8 cellular contexts compared by ENCODE assay signal in genomic region chr14:104876251-104876699, GRCh38. TPM values are rescaled to one million over a fixed set of nuclear protein-coding genes. Genes with fewer than 3 reads are reported as not detected.
DNase-seq lines count a peak whose midpoint lies in the region; ATAC-seq and TF ChIP-seq lines count a peak whose summit lies in the region.

No MANE protein-coding gene starts in this region.

- intact Hi-C loops in Calu3 (cut with micrococcal nuclease; ENCODE audit: unreplicated experiment), result no loop called here

- H3K18ac ChIP-seq in mesendoderm (ENCODE audit: low read length), result no peak overlapping the region

- no TSS peak for BruUV-seq in Calu3 (replicated peaks; lab: Mats Ljungman, UMichigan)

- H3K36me3 ChIP-seq in mesendoderm (ENCODE audit: control insufficient read depth, insufficient read depth, low read length), result no peaks in the 10 kb centered on the region

- DNase-seq in Calu3 (peak; percentile 30), LoVo (ENCODE audit: low spot score) (peak; percentile 1), amniotic epithelial cell (ENCODE audit: low read depth) (peak; percentile 34), mesendoderm (peak; percentile 71), NCI-H1694 (lab: John Stamatoyannopoulos, UW) (no peak), ureter (ENCODE audit: low spot score) (no peak)

- no peak overlapping the region for H3K4me3 Mint-ChIP-seq in Calu3 (ENCODE audit: low read depth, unreplicated experiment)

- H3K79me1 ChIP-seq in mesendoderm (ENCODE audit: low read length), result peaks cover 8% of the 10 kb centered on the region

- peaks cover 2% of the 10 kb centered on the region for H3K4me1 ChIP-seq in mesendoderm (ENCODE audit: control insufficient read depth, low read depth, low read length)

- no peak overlapping the region for H4K8ac ChIP-seq in mesendoderm (ENCODE audit: low read depth, low read length)

- no peak overlapping the region for H4K5ac ChIP-seq in mesendoderm (ENCODE audit: low read length)

- no peak overlapping the region for H3K56ac ChIP-seq in mesendoderm (ENCODE audit: low read length)

- H2AK5ac ChIP-seq in mesendoderm (ENCODE audit: low read length), result no peak overlapping the region

- no peak overlapping the region for H3K9ac ChIP-seq in mesendoderm (ENCODE audit: low read length)

- no peaks in the 10 kb centered on the region for H3K9me3 Mint-ChIP-seq in Calu3 (ENCODE audit: low read depth, unreplicated experiment)

- no peak overlapping the region for H3K4me2 ChIP-seq in mesendoderm (ENCODE audit: low read length)

- no peak overlapping the region for H2BK15ac ChIP-seq in mesendoderm (replicated peaks; ENCODE audit: low read depth)

- no peaks in the 10 kb centered on the region for H3K27me3 ChIP-seq in mesendoderm (ENCODE audit: insufficient read depth, low read length, poor library complexity)

- H3K4me3 ChIP-seq in mesendoderm (ENCODE audit: low read length), result no peak overlapping the region

- H3K4me1 Mint-ChIP-seq in Calu3 (ENCODE audit: low read depth, unreplicated experiment), result peaks cover 22% of the 10 kb centered on the region

- H3K4ac ChIP-seq in mesendoderm (ENCODE audit: low read depth, low read length), result no peak overlapping the region

- no peak overlapping the region for H3K23ac ChIP-seq in mesendoderm (ENCODE audit: low read length)

- no peak overlapping the region for H2BK120ac ChIP-seq in mesendoderm (ENCODE audit: low read depth, low read length)

- H3K27me3 Mint-ChIP-seq in Calu3 (ENCODE audit: unreplicated experiment), result no peaks in the 10 kb centered on the region

- peaks cover 38% of the 10 kb centered on the region for H3K36me3 Mint-ChIP-seq in Calu3 (ENCODE audit: insufficient read depth, unreplicated experiment)

- TF ChIP-seq CTCF in Calu3 (IDR thresholded peaks at IDR 0.05; ENCODE audit: unreplicated experiment), result no peak

- no peak overlapping the region for H2BK5ac ChIP-seq in mesendoderm (ENCODE audit: low read length)

- no peak for ATAC-seq in GM18870 (IDR thresholded peaks at IDR 0.05; ENCODE audit: unreplicated experiment)
- no peak for ATAC-seq in GM21528 (IDR thresholded peaks at IDR 0.05; ENCODE audit: low FRiP score, unreplicated experiment)

- CTCF ChIA-PET in Calu3 (lab: Charles Lee), result interaction anchor here (0.6 to 1.1 kb wide), 2 partner anchors 10 to 1195 kb away, joined by 3 to 4 read pairs; no protein-coding TSS in a partner anchor

- H3K79me2 ChIP-seq in mesendoderm (ENCODE audit: control insufficient read depth, insufficient read depth, low read length), result no peaks in the 10 kb centered on the region

- no peak overlapping the region for H3K27ac Mint-ChIP-seq in Calu3 (ENCODE audit: unreplicated experiment)

- no CpG with 5 or more reads among the region's 8 CpGs for WGBS in mesendoderm (ENCODE audit: extremely low coverage, insufficient coverage, low lambda C conversion rate)

- H3K27ac ChIP-seq in mesendoderm (ENCODE audit: low read depth, low read length), result no peak overlapping the region

RNA-seq across cellular contexts. Expression of gene CEP170B, which starts 11.2 kb away (rescaled TPM):
- total RNA-seq in Calu3 (2022), result 60.2 and 67.6 TPM in 2 replicates
- polyA plus RNA-seq in mesendoderm (2013, experiment 1 of 2), result 14.9 TPM
- 14.7 TPM for polyA plus RNA-seq in mesendoderm (2013, experiment 2 of 2)
- total RNA-seq in ureter, result 42.2 TPM

RNA-seq across cellular contexts. Expression of gene PLD4, which starts 48.4 kb away (rescaled TPM):
- total RNA-seq in Calu3 (2022), result 0.09 and 0.12 TPM in 2 replicates
- not detected for polyA plus RNA-seq in mesendoderm (2013, experiment 1 of 2)
- polyA plus RNA-seq in mesendoderm (2013, experiment 2 of 2), result not detected
- 2.6 TPM for total RNA-seq in ureter

Comparison
In these comparisons a context has a peak if more than half of its experiments do, and no peak if none do; other contexts are left out.
1. DNase-seq: peak in Calu3 (single experiment), LoVo (single experiment), amniotic epithelial cell (single experiment) and mesendoderm (single experiment); none in NCI-H1694 (single experiment) and ureter (single experiment).